Comparison of ENCODE assay signal across 17 cellular contexts in the genomic region with DNA sequence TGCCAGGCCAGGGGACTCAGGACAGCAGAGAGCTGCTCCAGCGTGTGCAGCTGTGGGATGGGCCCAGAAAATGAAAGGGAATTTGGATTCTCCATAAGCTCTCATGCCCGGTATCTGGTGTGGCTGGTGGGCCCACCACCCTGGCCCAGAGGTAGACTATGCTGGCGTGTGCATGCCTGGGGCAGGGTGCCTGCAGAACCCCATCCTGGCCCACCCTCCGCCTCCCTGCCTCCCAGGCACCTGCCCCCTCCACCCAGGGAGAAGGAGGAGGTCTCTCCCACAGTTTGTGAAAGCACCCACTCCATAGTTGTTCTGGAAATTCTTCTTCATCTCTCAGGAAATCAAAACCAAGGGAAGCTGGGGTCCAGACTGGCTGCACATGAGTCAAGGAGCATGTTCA.
"Had no signal": no experiment of that assay in that cellular context is flagged by ENCODE, and none has a peak within 500 bp of the region (broad histone marks: within the 10 kb centered on the region; RNA-seq: fewer than 3 reads in every experiment).

No MANE protein-coding gene starts in this region.

- H3K9me3 ChIP-seq: breast epithelium, SK-N-SH, uterus had no signal

- H3K27ac ChIP-seq: hepatocyte, tibial nerve, uterus had no signal

- H3K4me3 Mint-ChIP-seq: T-cell had no signal

- H3K4me3 ChIP-seq: breast epithelium, dorsolateral prefrontal cortex, hepatocyte, tibial nerve, uterus had no signal

- H3K36me3 Mint-ChIP-seq: activated naive CD8-positive, alpha-beta T cell treated with anti-CD3 and anti-CD28 coated beads, Interleukin-2, amount 10 ng/mL, durations not matched to agents 7 days and 5 days; T-cell had no signal

- H3K4me1 ChIP-seq: breast epithelium, uterus had no signal

- H3K27ac Mint-ChIP-seq: activated naive CD8-positive, alpha-beta T cell treated with anti-CD3 and anti-CD28 coated beads, Interleukin-2, amount 10 ng/mL, durations not matched to agents 7 days and 5 days; T-cell had no signal

- H3K36me3 ChIP-seq: breast epithelium, tibial nerve, uterus had no signal

- H3K27me3 Mint-ChIP-seq: T-cell had no signal

- ATAC-seq: activated CD4-positive, CD25-positive, alpha-beta regulatory T cell treated with anti-CD3 and anti-CD28 coated beads, Interleukin-2, amount 50 U/mL, for 24 hours; left lobe of liver; T-cell had no signal

- H3K27me3 ChIP-seq: breast epithelium, dorsolateral prefrontal cortex, hepatocyte, tibial nerve, uterus had no signal

- DNase-seq: activated CD4-positive, alpha-beta T cell treated with anti-CD3 and anti-CD28 coated beads, Interleukin-2, amount 50 U/mL, for 1 hour; activated naive CD4-positive, alpha-beta T cell; activated naive CD8-positive, alpha-beta T cell treated with anti-CD3 and anti-CD28 coated beads, Interleukin-2, amount 10 ng/mL, durations not matched to agents 7 days and 5 days; activated T-cell treated with anti-CD3 and anti-CD28 coated beads for 4 hours; erythroblast; islet precursor cell; SK-N-SH; stimulated activated CD4-positive, alpha-beta T cell treated with anti-CD3 and anti-CD28 coated beads, Interleukin-4, amount 100 ng/mL, for 1 hour; T-cell; T-helper 9 cell; uterus had no signal

- H3K9me3 Mint-ChIP-seq: activated naive CD8-positive, alpha-beta T cell treated with anti-CD3 and anti-CD28 coated beads, Interleukin-2, amount 10 ng/mL, durations not matched to agents 7 days and 5 days; T-cell had no signal
